1 cellular context compared by ENCODE assay signal in genomic region chr15:95864467-95864886, GRCh38.
TF ChIP-seq lines count a peak whose summit lies in the region.

No MANE protein-coding gene starts in this region.

TF ChIP-seq in GM12878, 131 proteins besides CTCF, POLR2A, EP300 and RAD21 (continued from another document):
- TF ChIP-seq STAT3 (IDR thresholded peaks at IDR 0.05; ENCODE audit: low read depth, low read length) (no peak), CBFB (IDR thresholded peaks at IDR 0.05; ENCODE audit: low read depth) (peak; percentile 63; the same call in 1 of the 2 replicates), BCL11A (IDR thresholded peaks at IDR 0.05; ENCODE audit: low read depth, low read length) (peak; percentile 53; the same call in 1 of the 2 replicates), RAD51 (IDR thresholded peaks at IDR 0.05) (peak; percentile 83), NRF1 (conservative IDR thresholded peaks at IDR 0.05; ENCODE audit: low read depth, low read length) (no peak), ZNF622 (IDR thresholded peaks at IDR 0.05) (no peak), KLF5 (IDR thresholded peaks at IDR 0.05; ENCODE audit: partially characterized antibody) (no peak), DPF2 (IDR thresholded peaks at IDR 0.05) (peak; percentile 77), ZBTB11 (CRISPR knock-in tag; IDR thresholded peaks at IDR 0.05) (no peak), CEBPB (IDR thresholded peaks at IDR 0.05; ENCODE audit: borderline replicate concordance in 1 of 2, low read depth in 2 of 2, low read length in 2 of 2) (no peak), HDAC2 (IDR thresholded peaks at IDR 0.05) (no peak)
- TF ChIP-seq, protein P1, sequence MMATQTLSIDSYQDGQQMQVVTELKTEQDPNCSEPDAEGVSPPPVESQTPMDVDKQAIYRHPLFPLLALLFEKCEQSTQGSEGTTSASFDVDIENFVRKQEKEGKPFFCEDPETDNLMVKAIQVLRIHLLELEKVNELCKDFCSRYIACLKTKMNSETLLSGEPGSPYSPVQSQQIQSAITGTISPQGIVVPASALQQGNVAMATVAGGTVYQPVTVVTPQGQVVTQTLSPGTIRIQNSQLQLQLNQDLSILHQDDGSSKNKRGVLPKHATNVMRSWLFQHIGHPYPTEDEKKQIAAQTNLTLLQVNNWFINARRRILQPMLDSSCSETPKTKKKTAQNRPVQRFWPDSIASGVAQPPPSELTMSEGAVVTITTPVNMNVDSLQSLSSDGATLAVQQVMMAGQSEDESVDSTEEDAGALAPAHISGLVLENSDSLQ (IDR thresholded peaks at IDR 0.05) = peak; percentile 73
- TF ChIP-seq, protein P2, sequence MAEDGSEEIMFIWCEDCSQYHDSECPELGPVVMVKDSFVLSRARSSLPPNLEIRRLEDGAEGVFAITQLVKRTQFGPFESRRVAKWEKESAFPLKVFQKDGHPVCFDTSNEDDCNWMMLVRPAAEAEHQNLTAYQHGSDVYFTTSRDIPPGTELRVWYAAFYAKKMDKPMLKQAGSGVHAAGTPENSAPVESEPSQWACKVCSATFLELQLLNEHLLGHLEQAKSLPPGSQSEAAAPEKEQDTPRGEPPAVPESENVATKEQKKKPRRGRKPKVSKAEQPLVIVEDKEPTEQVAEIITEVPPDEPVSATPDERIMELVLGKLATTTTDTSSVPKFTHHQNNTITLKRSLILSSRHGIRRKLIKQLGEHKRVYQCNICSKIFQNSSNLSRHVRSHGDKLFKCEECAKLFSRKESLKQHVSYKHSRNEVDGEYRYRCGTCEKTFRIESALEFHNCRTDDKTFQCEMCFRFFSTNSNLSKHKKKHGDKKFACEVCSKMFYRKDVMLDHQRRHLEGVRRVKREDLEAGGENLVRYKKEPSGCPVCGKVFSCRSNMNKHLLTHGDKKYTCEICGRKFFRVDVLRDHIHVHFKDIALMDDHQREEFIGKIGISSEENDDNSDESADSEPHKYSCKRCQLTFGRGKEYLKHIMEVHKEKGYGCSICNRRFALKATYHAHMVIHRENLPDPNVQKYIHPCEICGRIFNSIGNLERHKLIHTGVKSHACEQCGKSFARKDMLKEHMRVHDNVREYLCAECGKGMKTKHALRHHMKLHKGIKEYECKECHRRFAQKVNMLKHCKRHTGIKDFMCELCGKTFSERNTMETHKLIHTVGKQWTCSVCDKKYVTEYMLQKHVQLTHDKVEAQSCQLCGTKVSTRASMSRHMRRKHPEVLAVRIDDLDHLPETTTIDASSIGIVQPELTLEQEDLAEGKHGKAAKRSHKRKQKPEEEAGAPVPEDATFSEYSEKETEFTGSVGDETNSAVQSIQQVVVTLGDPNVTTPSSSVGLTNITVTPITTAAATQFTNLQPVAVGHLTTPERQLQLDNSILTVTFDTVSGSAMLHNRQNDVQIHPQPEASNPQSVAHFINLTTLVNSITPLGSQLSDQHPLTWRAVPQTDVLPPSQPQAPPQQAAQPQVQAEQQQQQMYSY (CRISPR knock-in tag; IDR thresholded peaks at IDR 0.05) = no peak
- TF ChIP-seq, protein P3, sequence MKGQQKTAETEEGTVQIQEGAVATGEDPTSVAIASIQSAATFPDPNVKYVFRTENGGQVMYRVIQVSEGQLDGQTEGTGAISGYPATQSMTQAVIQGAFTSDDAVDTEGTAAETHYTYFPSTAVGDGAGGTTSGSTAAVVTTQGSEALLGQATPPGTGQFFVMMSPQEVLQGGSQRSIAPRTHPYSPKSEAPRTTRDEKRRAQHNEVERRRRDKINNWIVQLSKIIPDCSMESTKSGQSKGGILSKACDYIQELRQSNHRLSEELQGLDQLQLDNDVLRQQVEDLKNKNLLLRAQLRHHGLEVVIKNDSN (IDR thresholded peaks at IDR 0.05; ENCODE audit: borderline replicate concordance, extremely low read length, insufficient read depth, low read depth, low read length) = no peak
- TF ChIP-seq, protein P4, sequence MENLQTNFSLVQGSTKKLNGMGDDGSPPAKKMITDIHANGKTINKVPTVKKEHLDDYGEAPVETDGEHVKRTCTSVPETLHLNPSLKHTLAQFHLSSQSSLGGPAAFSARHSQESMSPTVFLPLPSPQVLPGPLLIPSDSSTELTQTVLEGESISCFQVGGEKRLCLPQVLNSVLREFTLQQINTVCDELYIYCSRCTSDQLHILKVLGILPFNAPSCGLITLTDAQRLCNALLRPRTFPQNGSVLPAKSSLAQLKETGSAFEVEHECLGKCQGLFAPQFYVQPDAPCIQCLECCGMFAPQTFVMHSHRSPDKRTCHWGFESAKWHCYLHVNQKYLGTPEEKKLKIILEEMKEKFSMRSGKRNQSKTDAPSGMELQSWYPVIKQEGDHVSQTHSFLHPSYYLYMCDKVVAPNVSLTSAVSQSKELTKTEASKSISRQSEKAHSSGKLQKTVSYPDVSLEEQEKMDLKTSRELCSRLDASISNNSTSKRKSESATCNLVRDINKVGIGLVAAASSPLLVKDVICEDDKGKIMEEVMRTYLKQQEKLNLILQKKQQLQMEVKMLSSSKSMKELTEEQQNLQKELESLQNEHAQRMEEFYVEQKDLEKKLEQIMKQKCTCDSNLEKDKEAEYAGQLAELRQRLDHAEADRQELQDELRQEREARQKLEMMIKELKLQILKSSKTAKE (IDR thresholded peaks at IDR 0.05; ENCODE audit: low read depth, poor library complexity, severe bottlenecking) = peak; percentile 84
